2 cellular contexts compared by ENCODE assay signal in the genomic region with DNA sequence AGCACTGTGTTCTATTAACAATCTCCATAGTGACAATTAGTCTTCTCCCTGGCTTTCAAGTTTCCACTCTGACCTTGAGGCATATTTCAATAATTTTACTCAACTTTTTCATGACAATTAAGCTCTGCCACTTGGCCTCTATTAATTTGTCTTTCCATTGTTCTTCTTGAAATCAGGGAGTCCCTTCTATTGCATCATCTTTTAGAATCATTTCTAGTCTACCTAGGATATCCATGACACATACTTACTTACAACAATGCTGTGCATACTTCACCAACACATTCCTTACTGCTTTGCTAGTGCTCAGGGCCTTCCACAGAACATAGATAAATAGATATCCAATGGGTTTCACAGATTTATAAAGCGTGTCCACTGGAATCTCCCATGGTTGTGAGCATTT.
TF ChIP-seq lines count a peak whose summit lies in the region.

No MANE protein-coding gene starts in this region.

TF ChIP-seq in GM23338, 12 proteins besides CTCF, POLR2A, EP300 and RAD21 (continued from another document):
- TF ChIP-seq, protein P1, sequence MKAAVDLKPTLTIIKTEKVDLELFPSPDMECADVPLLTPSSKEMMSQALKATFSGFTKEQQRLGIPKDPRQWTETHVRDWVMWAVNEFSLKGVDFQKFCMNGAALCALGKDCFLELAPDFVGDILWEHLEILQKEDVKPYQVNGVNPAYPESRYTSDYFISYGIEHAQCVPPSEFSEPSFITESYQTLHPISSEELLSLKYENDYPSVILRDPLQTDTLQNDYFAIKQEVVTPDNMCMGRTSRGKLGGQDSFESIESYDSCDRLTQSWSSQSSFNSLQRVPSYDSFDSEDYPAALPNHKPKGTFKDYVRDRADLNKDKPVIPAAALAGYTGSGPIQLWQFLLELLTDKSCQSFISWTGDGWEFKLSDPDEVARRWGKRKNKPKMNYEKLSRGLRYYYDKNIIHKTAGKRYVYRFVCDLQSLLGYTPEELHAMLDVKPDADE (IDR thresholded peaks at IDR 0.05), result no peak
- TF ChIP-seq POLR2AphosphoS5 (IDR thresholded peaks at IDR 0.05; ENCODE audit: low read depth), result no peak
- no peak for TF ChIP-seq EZH2phosphoT487 (IDR thresholded peaks at IDR 0.05; ENCODE audit: unreplicated experiment)
- no peak for TF ChIP-seq CREB1 (CRISPR knock-in tag; IDR thresholded peaks at IDR 0.05; ENCODE audit: low read depth)
- TF ChIP-seq, protein P2, sequence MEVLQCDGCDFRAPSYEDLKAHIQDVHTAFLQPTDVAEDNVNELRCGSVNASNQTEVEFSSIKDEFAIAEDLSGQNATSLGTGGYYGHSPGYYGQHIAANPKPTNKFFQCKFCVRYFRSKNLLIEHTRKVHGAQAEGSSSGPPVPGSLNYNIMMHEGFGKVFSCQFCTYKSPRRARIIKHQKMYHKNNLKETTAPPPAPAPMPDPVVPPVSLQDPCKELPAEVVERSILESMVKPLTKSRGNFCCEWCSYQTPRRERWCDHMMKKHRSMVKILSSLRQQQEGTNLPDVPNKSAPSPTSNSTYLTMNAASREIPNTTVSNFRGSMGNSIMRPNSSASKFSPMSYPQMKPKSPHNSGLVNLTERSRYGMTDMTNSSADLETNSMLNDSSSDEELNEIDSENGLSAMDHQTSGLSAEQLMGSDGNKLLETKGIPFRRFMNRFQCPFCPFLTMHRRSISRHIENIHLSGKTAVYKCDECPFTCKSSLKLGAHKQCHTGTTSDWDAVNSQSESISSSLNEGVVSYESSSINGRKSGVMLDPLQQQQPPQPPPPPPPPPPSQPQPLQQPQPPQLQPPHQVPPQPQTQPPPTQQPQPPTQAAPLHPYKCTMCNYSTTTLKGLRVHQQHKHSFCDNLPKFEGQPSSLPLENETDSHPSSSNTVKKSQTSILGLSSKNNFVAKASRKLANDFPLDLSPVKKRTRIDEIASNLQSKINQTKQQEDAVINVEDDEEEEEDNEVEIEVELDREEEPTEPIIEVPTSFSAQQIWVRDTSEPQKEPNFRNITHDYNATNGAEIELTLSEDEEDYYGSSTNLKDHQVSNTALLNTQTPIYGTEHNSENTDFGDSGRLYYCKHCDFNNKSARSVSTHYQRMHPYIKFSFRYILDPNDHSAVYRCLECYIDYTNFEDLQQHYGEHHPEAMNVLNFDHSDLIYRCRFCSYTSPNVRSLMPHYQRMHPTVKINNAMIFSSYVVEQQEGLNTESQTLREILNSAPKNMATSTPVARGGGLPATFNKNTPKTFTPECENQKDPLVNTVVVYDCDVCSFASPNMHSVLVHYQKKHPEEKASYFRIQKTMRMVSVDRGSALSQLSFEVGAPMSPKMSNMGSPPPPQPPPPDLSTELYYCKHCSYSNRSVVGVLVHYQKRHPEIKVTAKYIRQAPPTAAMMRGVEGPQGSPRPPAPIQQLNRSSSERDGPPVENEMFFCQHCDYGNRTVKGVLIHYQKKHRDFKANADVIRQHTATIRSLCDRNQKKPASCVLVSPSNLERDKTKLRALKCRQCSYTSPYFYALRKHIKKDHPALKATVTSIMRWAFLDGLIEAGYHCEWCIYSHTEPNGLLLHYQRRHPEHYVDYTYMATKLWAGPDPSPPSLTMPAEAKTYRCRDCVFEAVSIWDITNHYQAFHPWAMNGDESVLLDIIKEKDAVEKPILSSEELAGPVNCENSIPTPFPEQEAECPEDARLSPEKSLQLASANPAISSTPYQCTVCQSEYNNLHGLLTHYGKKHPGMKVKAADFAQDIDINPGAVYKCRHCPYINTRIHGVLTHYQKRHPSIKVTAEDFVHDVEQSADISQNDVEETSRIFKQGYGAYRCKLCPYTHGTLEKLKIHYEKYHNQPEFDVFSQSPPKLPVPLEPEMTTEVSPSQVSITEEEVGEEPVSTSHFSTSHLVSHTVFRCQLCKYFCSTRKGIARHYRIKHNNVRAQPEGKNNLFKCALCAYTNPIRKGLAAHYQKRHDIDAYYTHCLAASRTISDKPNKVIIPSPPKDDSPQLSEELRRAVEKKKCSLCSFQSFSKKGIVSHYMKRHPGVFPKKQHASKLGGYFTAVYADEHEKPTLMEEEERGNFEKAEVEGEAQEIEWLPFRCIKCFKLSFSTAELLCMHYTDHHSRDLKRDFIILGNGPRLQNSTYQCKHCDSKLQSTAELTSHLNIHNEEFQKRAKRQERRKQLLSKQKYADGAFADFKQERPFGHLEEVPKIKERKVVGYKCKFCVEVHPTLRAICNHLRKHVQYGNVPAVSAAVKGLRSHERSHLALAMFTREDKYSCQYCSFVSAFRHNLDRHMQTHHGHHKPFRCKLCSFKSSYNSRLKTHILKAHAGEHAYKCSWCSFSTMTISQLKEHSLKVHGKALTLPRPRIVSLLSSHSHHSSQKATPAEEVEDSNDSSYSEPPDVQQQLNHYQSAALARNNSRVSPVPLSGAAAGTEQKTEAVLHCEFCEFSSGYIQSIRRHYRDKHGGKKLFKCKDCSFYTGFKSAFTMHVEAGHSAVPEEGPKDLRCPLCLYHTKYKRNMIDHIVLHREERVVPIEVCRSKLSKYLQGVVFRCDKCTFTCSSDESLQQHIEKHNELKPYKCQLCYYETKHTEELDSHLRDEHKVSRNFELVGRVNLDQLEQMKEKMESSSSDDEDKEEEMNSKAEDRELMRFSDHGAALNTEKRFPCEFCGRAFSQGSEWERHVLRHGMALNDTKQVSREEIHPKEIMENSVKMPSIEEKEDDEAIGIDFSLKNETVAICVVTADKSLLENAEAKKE (CRISPR knock-in tag; IDR thresholded peaks at IDR 0.05), result no peak
- no peak for TF ChIP-seq JUNB (IDR thresholded peaks at IDR 0.05; ENCODE audit: unreplicated experiment)
- TF ChIP-seq, protein P3, sequence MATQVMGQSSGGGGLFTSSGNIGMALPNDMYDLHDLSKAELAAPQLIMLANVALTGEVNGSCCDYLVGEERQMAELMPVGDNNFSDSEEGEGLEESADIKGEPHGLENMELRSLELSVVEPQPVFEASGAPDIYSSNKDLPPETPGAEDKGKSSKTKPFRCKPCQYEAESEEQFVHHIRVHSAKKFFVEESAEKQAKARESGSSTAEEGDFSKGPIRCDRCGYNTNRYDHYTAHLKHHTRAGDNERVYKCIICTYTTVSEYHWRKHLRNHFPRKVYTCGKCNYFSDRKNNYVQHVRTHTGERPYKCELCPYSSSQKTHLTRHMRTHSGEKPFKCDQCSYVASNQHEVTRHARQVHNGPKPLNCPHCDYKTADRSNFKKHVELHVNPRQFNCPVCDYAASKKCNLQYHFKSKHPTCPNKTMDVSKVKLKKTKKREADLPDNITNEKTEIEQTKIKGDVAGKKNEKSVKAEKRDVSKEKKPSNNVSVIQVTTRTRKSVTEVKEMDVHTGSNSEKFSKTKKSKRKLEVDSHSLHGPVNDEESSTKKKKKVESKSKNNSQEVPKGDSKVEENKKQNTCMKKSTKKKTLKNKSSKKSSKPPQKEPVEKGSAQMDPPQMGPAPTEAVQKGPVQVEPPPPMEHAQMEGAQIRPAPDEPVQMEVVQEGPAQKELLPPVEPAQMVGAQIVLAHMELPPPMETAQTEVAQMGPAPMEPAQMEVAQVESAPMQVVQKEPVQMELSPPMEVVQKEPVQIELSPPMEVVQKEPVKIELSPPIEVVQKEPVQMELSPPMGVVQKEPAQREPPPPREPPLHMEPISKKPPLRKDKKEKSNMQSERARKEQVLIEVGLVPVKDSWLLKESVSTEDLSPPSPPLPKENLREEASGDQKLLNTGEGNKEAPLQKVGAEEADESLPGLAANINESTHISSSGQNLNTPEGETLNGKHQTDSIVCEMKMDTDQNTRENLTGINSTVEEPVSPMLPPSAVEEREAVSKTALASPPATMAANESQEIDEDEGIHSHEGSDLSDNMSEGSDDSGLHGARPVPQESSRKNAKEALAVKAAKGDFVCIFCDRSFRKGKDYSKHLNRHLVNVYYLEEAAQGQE (IDR thresholded peaks at IDR 0.05; ENCODE audit: unreplicated experiment), result no peak
- no peak for TF ChIP-seq NANOG (IDR thresholded peaks at IDR 0.05; ENCODE audit: borderline replicate concordance)
- TF ChIP-seq ZNF331 (CRISPR knock-in tag; IDR thresholded peaks at IDR 0.05; ENCODE audit: low read depth), result no peak

TF ChIP-seq in HepG2, 621 proteins besides CTCF, POLR2A, EP300 and RAD21 (continued from another document and continues in another):
- TF ChIP-seq, protein P4, sequence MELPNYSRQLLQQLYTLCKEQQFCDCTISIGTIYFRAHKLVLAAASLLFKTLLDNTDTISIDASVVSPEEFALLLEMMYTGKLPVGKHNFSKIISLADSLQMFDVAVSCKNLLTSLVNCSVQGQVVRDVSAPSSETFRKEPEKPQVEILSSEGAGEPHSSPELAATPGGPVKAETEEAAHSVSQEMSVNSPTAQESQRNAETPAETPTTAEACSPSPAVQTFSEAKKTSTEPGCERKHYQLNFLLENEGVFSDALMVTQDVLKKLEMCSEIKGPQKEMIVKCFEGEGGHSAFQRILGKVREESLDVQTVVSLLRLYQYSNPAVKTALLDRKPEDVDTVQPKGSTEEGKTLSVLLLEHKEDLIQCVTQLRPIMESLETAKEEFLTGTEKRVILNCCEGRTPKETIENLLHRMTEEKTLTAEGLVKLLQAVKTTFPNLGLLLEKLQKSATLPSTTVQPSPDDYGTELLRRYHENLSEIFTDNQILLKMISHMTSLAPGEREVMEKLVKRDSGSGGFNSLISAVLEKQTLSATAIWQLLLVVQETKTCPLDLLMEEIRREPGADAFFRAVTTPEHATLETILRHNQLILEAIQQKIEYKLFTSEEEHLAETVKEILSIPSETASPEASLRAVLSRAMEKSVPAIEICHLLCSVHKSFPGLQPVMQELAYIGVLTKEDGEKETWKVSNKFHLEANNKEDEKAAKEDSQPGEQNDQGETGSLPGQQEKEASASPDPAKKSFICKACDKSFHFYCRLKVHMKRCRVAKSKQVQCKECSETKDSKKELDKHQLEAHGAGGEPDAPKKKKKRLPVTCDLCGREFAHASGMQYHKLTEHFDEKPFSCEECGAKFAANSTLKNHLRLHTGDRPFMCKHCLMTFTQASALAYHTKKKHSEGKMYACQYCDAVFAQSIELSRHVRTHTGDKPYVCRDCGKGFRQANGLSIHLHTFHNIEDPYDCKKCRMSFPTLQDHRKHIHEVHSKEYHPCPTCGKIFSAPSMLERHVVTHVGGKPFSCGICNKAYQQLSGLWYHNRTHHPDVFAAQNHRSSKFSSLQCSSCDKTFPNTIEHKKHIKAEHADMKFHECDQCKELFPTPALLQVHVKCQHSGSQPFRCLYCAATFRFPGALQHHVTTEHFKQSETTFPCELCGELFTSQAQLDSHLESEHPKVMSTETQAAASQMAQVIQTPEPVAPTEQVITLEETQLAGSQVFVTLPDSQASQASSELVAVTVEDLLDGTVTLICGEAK (IDR thresholded peaks at IDR 0.05), result no peak
- TF ChIP-seq, protein P4 (CRISPR knock-in tag; IDR thresholded peaks at IDR 0.05), result no peak
- TF ChIP-seq KLF6 (CRISPR knock-in tag; IDR thresholded peaks at IDR 0.05) (no peak), FOXK2 (IDR thresholded peaks at IDR 0.05) (no peak)
- TF ChIP-seq, protein P5, sequence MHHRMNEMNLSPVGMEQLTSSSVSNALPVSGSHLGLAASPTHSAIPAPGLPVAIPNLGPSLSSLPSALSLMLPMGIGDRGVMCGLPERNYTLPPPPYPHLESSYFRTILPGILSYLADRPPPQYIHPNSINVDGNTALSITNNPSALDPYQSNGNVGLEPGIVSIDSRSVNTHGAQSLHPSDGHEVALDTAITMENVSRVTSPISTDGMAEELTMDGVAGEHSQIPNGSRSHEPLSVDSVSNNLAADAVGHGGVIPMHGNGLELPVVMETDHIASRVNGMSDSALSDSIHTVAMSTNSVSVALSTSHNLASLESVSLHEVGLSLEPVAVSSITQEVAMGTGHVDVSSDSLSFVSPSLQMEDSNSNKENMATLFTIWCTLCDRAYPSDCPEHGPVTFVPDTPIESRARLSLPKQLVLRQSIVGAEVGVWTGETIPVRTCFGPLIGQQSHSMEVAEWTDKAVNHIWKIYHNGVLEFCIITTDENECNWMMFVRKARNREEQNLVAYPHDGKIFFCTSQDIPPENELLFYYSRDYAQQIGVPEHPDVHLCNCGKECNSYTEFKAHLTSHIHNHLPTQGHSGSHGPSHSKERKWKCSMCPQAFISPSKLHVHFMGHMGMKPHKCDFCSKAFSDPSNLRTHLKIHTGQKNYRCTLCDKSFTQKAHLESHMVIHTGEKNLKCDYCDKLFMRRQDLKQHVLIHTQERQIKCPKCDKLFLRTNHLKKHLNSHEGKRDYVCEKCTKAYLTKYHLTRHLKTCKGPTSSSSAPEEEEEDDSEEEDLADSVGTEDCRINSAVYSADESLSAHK (CRISPR knock-in tag; IDR thresholded peaks at IDR 0.05; ENCODE audit: borderline replicate concordance), result no peak
- TF ChIP-seq, protein P6, sequence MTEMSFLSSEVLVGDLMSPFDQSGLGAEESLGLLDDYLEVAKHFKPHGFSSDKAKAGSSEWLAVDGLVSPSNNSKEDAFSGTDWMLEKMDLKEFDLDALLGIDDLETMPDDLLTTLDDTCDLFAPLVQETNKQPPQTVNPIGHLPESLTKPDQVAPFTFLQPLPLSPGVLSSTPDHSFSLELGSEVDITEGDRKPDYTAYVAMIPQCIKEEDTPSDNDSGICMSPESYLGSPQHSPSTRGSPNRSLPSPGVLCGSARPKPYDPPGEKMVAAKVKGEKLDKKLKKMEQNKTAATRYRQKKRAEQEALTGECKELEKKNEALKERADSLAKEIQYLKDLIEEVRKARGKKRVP (CRISPR knock-in tag; IDR thresholded peaks at IDR 0.05), result peak in 1 of 2 experiments; percentile 38; a peak in 1 of 4 replicates
- TF ChIP-seq, protein P7, sequence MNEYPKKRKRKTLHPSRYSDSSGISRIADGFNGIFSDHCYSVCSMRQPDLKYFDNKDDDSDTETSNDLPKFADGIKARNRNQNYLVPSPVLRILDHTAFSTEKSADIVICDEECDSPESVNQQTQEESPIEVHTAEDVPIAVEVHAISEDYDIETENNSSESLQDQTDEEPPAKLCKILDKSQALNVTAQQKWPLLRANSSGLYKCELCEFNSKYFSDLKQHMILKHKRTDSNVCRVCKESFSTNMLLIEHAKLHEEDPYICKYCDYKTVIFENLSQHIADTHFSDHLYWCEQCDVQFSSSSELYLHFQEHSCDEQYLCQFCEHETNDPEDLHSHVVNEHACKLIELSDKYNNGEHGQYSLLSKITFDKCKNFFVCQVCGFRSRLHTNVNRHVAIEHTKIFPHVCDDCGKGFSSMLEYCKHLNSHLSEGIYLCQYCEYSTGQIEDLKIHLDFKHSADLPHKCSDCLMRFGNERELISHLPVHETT (CRISPR knock-in tag; conservative IDR thresholded peaks at IDR 0.05), result no peak
